ENCODE assay signal across 28 cellular contexts in the genomic region with DNA sequence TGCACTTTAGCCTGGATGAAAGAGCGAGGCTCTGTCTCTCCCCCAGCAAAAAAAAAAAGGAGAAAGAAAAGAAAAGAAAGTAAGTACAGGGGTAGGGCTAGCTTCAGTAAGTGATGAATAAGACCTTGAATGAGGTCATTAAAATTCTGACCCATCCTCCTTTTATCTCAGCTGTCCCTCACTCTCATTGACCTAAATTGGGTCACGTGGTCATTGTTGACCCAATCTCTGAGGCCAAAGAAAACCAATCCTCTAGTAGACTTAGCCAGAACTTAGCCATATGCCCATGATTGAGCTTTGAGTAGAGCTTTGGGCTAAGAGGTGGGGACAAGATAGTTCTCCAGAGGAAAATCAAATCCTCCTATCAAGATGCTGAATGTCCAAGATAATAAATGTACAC.
"Had no signal": no experiment of that assay in that cellular context is flagged by ENCODE, and none has a peak within 500 bp of the region (broad histone marks: within the 10 kb centered on the region; RNA-seq: fewer than 3 reads in every experiment).

No MANE protein-coding gene starts in this region.

- H3K4me1 ChIP-seq: colonic mucosa, esophagus muscularis mucosa, esophagus squamous epithelium, foreskin keratinocyte, gastrocnemius medialis, gastroesophageal sphincter, heart left ventricle, heart right ventricle had no signal

- H3K27ac ChIP-seq: colonic mucosa, coronary artery, dorsolateral prefrontal cortex, epithelial cell of prostate, esophagus muscularis mucosa, esophagus squamous epithelium, foreskin keratinocyte, gastrocnemius medialis, gastroesophageal sphincter, heart left ventricle, heart right ventricle had no signal

- FAIRE-seq: colon, endometrium, endothelial cell of umbilical vein, frontal cortex had no signal

- H3K4me3 ChIP-seq: colonic mucosa, coronary artery, dorsolateral prefrontal cortex, esophagus muscularis mucosa, esophagus squamous epithelium, gastrocnemius medialis, gastroesophageal sphincter, heart left ventricle, heart right ventricle had no signal

- ATAC-seq: effector memory CD8-positive, alpha-beta T cell; esophagus mucosa; foreskin keratinocyte; gastrocnemius medialis; gastroesophageal sphincter; heart left ventricle; heart right ventricle had no signal

- H3K9me3 ChIP-seq: colonic mucosa, esophagus muscularis mucosa, esophagus squamous epithelium, gastrocnemius medialis, gastroesophageal sphincter, heart left ventricle had no signal

- H3K36me3 ChIP-seq: colonic mucosa, esophagus muscularis mucosa, esophagus squamous epithelium, gastrocnemius medialis, gastroesophageal sphincter, heart left ventricle, heart right ventricle had no signal

- H3K27me3 ChIP-seq: colonic mucosa, esophagus muscularis mucosa, esophagus squamous epithelium, foreskin keratinocyte, gastrocnemius medialis, gastroesophageal sphincter, heart left ventricle, heart right ventricle had no signal

- DNase-seq: colonic mucosa; cortex of kidney; dermis blood vessel endothelial cell; dorsolateral prefrontal cortex; effector CD4-positive, alpha-beta T cell; effector CD8-positive, alpha-beta T cell; effector memory CD4-positive, alpha-beta T cell; effector memory CD8-positive, alpha-beta T cell; endodermal cell; erythroblast; esophagus squamous epithelium; foreskin fibroblast; foreskin keratinocyte; foreskin melanocyte; gastrocnemius medialis; glutamatergic neuron; head of caudate nucleus; heart left ventricle; heart right ventricle had no signal
